In the genomic region with DNA sequence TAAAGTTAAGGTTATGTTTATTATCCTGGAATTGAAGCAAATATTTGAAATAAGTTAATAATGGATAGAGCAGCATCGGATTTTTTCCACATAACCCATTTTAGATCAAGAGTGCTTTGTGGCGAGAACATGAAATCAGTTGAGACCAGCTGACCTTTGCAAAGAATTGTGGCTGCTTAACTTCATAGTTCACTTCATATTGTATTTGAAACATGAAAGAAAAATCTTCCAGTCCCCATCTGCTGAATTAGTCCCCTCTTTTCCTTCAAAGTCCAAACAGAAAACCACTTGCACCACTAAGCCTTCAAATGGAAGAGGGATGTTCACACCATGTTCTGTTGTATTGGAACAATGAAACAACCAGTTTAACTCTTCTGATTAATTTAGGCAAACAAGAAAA, we compare ENCODE assay signal across 21 cellular contexts.
"Had no signal": no experiment of that assay in that cellular context is flagged by ENCODE, and none has a peak within 500 bp of the region (broad histone marks: within the 10 kb centered on the region; RNA-seq: fewer than 3 reads in every experiment).

No MANE protein-coding gene starts in this region.

- H3K4me3 Mint-ChIP-seq: immature natural killer cell, naive B cell had no signal

- H3K36me3 ChIP-seq: esophagus muscularis mucosa, gastroesophageal sphincter, heart left ventricle, left lung, lower lobe of right lung had no signal

- H3K36me3 Mint-ChIP-seq: naive B cell had no signal

- H3K4me3 ChIP-seq: coronary artery, dorsolateral prefrontal cortex, esophagus muscularis mucosa, gastroesophageal sphincter, heart left ventricle, hepatocyte, left lung, lower lobe of right lung, mucosa of descending colon had no signal

- H3K4me1 Mint-ChIP-seq: immature natural killer cell, naive B cell had no signal

- DNase-seq: dermis blood vessel endothelial cell; dorsolateral prefrontal cortex; effector CD4-positive, alpha-beta T cell; effector memory CD4-positive, alpha-beta T cell; foreskin keratinocyte; heart left ventricle; hypothalamus; immature natural killer cell; islet precursor cell; kidney; kidney glomerular epithelial cell; left lung; left ventricle myocardium superior; lower lobe of right lung; mesenchymal stem cell; mucosa of descending colon; naive B cell had no signal

- H3K27ac Mint-ChIP-seq: immature natural killer cell, naive B cell had no signal

- H3K4me2 ChIP-seq: hepatocyte had no signal

- H3K4me1 ChIP-seq: esophagus muscularis mucosa, foreskin keratinocyte, gastroesophageal sphincter, lower lobe of right lung had no signal

- H3K27ac ChIP-seq: coronary artery, dorsolateral prefrontal cortex, esophagus muscularis mucosa, foreskin keratinocyte, gastroesophageal sphincter, heart left ventricle, hepatocyte, left lung, lower lobe of right lung had no signal

- ATAC-seq: foreskin keratinocyte, gastroesophageal sphincter, heart left ventricle, left lung, left ventricle myocardium superior, lower lobe of right lung, mucosa of descending colon had no signal

- H3K9me3 ChIP-seq: esophagus muscularis mucosa, gastroesophageal sphincter, heart left ventricle, left lung, lower lobe of right lung had no signal

- H3K27me3 ChIP-seq: dorsolateral prefrontal cortex, esophagus muscularis mucosa, foreskin keratinocyte, gastroesophageal sphincter, heart left ventricle, hepatocyte, left lung had no signal

- H2AFZ ChIP-seq: hepatocyte had no signal

- H3K79me2 ChIP-seq: hepatocyte had no signal

- H3K27me3 Mint-ChIP-seq: naive B cell had no signal
